ENCODE assay signal across 8 cellular contexts in the genomic region with DNA sequence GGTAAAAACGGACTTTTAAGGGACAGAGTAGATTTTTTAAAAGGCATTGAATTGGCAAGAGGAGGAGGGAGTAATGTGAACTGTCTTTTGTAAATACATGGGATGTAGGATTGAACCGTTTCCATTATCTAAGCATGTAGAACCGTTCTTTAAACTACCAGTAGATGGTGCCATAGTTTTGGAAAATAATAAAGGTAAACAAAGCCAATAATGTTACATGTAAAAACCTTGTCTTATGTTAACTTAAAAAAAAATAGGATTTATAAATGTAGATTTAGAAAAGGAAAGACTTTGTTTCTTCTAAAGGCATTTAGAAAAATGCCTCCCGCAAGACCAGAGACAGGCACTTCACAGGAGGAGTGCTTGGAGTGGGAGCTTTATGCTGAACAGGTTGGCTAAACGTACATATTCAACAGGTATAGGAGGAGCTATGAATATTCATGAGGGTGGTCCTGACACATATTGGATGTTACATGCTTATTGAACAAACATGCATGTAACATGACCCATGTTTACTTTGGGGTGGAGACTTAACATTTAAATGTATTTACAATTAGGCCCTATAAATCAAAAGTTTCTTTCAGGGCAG. TPM values are rescaled to one million over a fixed set of nuclear protein-coding genes. Genes with fewer than 3 reads are reported as not detected.
DNase-seq lines count a peak whose midpoint lies in the region; ATAC-seq and TF ChIP-seq lines count a peak whose summit lies in the region.

No MANE protein-coding gene starts in this region.

- no peaks in the 10 kb centered on the region for H3K27me3 ChIP-seq in Peyer's patch

- TF ChIP-seq POLR2A in Peyer's patch (IDR thresholded peaks at IDR 0.05): no peak

- H3K27ac ChIP-seq in Peyer's patch: no peak overlapping the region

- peak; percentile 79 for ATAC-seq in GM21447 (IDR thresholded peaks at IDR 0.05; ENCODE audit: unreplicated experiment)
- peak; percentile 69 for ATAC-seq in mucosa of descending colon

- no peaks in the 10 kb centered on the region for H3K36me3 Mint-ChIP-seq in endothelial cell (ENCODE audit: low read depth, unreplicated experiment)
- no peaks in the 10 kb centered on the region for H3K36me3 Mint-ChIP-seq in activated naive CD4-positive, alpha-beta T cell treated with anti-CD3 and anti-CD28 coated beads, Interleukin-2, amount 10 ng/mL, durations not matched to agents 7 days and 5 days

- H3K9me3 ChIP-seq in Peyer's patch (no peaks in the 10 kb centered on the region), mucosa of descending colon (no peaks in the 10 kb centered on the region)

- peaks cover 9% of the 10 kb centered on the region for H3K4me1 Mint-ChIP-seq in endothelial cell (ENCODE audit: unreplicated experiment)
- peaks cover 2% of the 10 kb centered on the region for H3K4me1 Mint-ChIP-seq in activated naive CD4-positive, alpha-beta T cell treated with anti-CD3 and anti-CD28 coated beads, Interleukin-2, amount 10 ng/mL, durations not matched to agents 7 days and 5 days

- peak in 5 of 6 experiments; percentile 45 to 81 (median 74) for TF ChIP-seq CTCF in Peyer's patch (IDR thresholded peaks at IDR 0.05)
- TF ChIP-seq CTCF in endothelial cell (IDR thresholded peaks at IDR 0.05; ENCODE audit: unreplicated experiment): peak; percentile 60
- TF ChIP-seq CTCF in mucosa of descending colon (IDR thresholded peaks at IDR 0.05): peak; percentile 13

- H3K4me3 ChIP-seq in Peyer's patch (no peak overlapping the region), mucosa of descending colon (no peak overlapping the region)

- CTCF ChIA-PET in activated naive CD4-positive, alpha-beta T cell treated with anti-CD3 and anti-CD28 coated beads, Interleukin-2, amount 10 ng/mL, durations not matched to agents 7 days and 5 days (lab: Charles Lee): interaction anchor here (0.7 to 6.3 kb wide), 28 partner anchors 10 to 425 kb away, joined by 3 to 104 read pairs (median 5); partner anchors contain the start of genes AP1AR and NEUROG2

- H3K4me3 Mint-ChIP-seq in endothelial cell (ENCODE audit: unreplicated experiment): no peak overlapping the region
- no peak overlapping the region for H3K4me3 Mint-ChIP-seq in activated naive CD4-positive, alpha-beta T cell treated with anti-CD3 and anti-CD28 coated beads, Interleukin-2, amount 10 ng/mL, durations not matched to agents 7 days and 5 days

- no peak overlapping the region for H3K27ac Mint-ChIP-seq in endothelial cell (ENCODE audit: unreplicated experiment)
- H3K27ac Mint-ChIP-seq in activated naive CD4-positive, alpha-beta T cell treated with anti-CD3 and anti-CD28 coated beads, Interleukin-2, amount 10 ng/mL, durations not matched to agents 7 days and 5 days: no peak overlapping the region

- DNase-seq in ELF-1 (ENCODE audit: low read depth, low spot score) (peak; percentile 7), HT-29 (ENCODE audit: low spot score) (peak; percentile 84), Peyer's patch (no peak), endothelial cell (ENCODE audit: low spot score) (no peak), mucosa of descending colon (no peak)
- DNase-seq in stimulated activated CD4-positive, alpha-beta T cell treated with anti-CD3 and anti-CD28 coated beads, Interleukin-12 subunit alpha, Interleukin-12 subunit beta, amount 100 ng/mL, for 4 hours: no peak
- no peak for DNase-seq in activated naive CD4-positive, alpha-beta T cell treated with anti-CD3 and anti-CD28 coated beads, Interleukin-2, amount 10 ng/mL, durations not matched to agents 7 days and 5 days

- intact Hi-C loops in mucosa of descending colon (cut with DNase I, micrococcal nuclease): loop anchor here (5.0 to 10.0 kb wide), 2 partner anchors 135 to 138 kb away; partner anchors contain the start of gene AP1AR (in 1 of the 2)

- H3K9me3 Mint-ChIP-seq in endothelial cell (ENCODE audit: unreplicated experiment): no peaks in the 10 kb centered on the region
- H3K9me3 Mint-ChIP-seq in activated naive CD4-positive, alpha-beta T cell treated with anti-CD3 and anti-CD28 coated beads, Interleukin-2, amount 10 ng/mL, durations not matched to agents 7 days and 5 days: no peaks in the 10 kb centered on the region

- H3K36me3 ChIP-seq in Peyer's patch (no peaks in the 10 kb centered on the region), mucosa of descending colon (ENCODE audit: low read depth) (no peaks in the 10 kb centered on the region)

- peaks cover 1% of the 10 kb centered on the region for H3K27me3 Mint-ChIP-seq in endothelial cell (ENCODE audit: unreplicated experiment)
- H3K27me3 Mint-ChIP-seq in activated naive CD4-positive, alpha-beta T cell treated with anti-CD3 and anti-CD28 coated beads, Interleukin-2, amount 10 ng/mL, durations not matched to agents 7 days and 5 days: no peaks in the 10 kb centered on the region

- no peaks in the 10 kb centered on the region for H3K4me1 ChIP-seq in Peyer's patch
- no peaks in the 10 kb centered on the region for H3K4me1 ChIP-seq in mucosa of descending colon (ENCODE audit: low read depth)

RNA-seq across cellular contexts. Expression of gene FAM241A, which starts 45.5 kb away (rescaled TPM):
- total RNA-seq in HT-29 (2014; rRNA removed; shearing (Covaris generic)): 0.91 and 0.92 TPM in 2 replicates
- 1 to 10 TPM in 2 of 4 donors, under 1 TPM in 2; 0.47 to 2.5 (median 1.2) TPM for total RNA-seq in Peyer's patch
- total RNA-seq in endothelial cell (ENCODE audit: unreplicated experiment): 15.6 TPM
- total RNA-seq in mucosa of descending colon: 1 to 10 TPM in 2 of 3 donors, under 1 TPM in 1; 0.75 to 2.1 (median 1.8) TPM

Comparison
In these comparisons a context has a peak if more than half of its experiments do, and no peak if none do; other contexts are left out.
1. DNase-seq: peak in ELF-1 (single experiment) and HT-29 (single experiment); none in Peyer's patch (0 of 3), endothelial cell (single experiment), mucosa of descending colon (0 of 3), stimulated activated CD4-positive, alpha-beta T cell treated with anti-CD3 and anti-CD28 coated beads, Interleukin-12 subunit alpha, Interleukin-12 subunit beta, amount 100 ng/mL, for 4 hours (single experiment) and activated naive CD4-positive, alpha-beta T cell treated with anti-CD3 and anti-CD28 coated beads, Interleukin-2, amount 10 ng/mL, durations not matched to agents 7 days and 5 days (single experiment).
2. CTCF ChIP-seq: peak in every context shown above with its lines; median percentile 74 in Peyer's patch; 60 in endothelial cell; 13 in mucosa of descending colon.